14 cellular contexts compared by ENCODE assay signal in genomic region chr5:143641549-143641955, GRCh38.
DNase-seq lines count a peak whose midpoint lies in the region; ATAC-seq and TF ChIP-seq lines count a peak whose summit lies in the region.
"Had no signal": no experiment of that assay in that cellular context is flagged by ENCODE, and none has a peak within 500 bp of the region (broad histone marks: within the 10 kb centered on the region; RNA-seq: fewer than 3 reads in every experiment).

No MANE protein-coding gene starts in this region.

- H3K36me3 Mint-ChIP-seq in mesothelial cell of epicardium: no peaks in the 10 kb centered on the region
- H3K36me3 Mint-ChIP-seq: memory B cell had no signal

- peaks cover 47% of the 10 kb centered on the region for H3K4me1 Mint-ChIP-seq in mesothelial cell of epicardium
- H3K4me1 Mint-ChIP-seq: activated CD4-positive, alpha-beta T cell treated with anti-CD3 and anti-CD28 coated beads, Interleukin-2, amount 10 ng/mL, durations not matched to agents 7 days and 5 days; memory B cell had no signal

- intact Hi-C loops in left ventricle myocardium superior (cut with micrococcal nuclease): no loop called here

- no peaks in the 10 kb centered on the region for H3K9me3 Mint-ChIP-seq in mesothelial cell of epicardium
- H3K9me3 Mint-ChIP-seq: activated CD4-positive, alpha-beta T cell treated with anti-CD3 and anti-CD28 coated beads, Interleukin-2, amount 10 ng/mL, durations not matched to agents 7 days and 5 days; memory B cell had no signal

- no peak for TF ChIP-seq CTCF in mesothelial cell of epicardium (IDR thresholded peaks at IDR 0.05; ENCODE audit: unreplicated experiment)

- DNase-seq in LHCN-M2 (ENCODE audit: low read depth): peak; percentile 61
- DNase-seq in mesothelial cell of epicardium (ENCODE audit: low spot score in 2 of 2, unreplicated experiment in 2 of 2): no peak
- no peak for DNase-seq in NCI-H1092 treated with DMSO at 0.1 percent for 48 hours (lab: John Stamatoyannopoulos, UW)
- DNase-seq in NCI-H1436 (lab: John Stamatoyannopoulos, UW): no peak
- no peak for DNase-seq in left ventricle myocardium superior
- DNase-seq in HCEC 1CT: no peak
- DNase-seq: activated CD4-positive, alpha-beta T cell treated with anti-CD3 and anti-CD28 coated beads, Interleukin-2, amount 10 ng/mL, durations not matched to agents 7 days and 5 days; activated naive CD4-positive, alpha-beta T cell; dorsolateral prefrontal cortex; heart left ventricle; tibial artery had no signal

- H3K27ac Mint-ChIP-seq in mesothelial cell of epicardium: peak overlapping the region; percentile 82
- H3K27ac Mint-ChIP-seq: activated CD4-positive, alpha-beta T cell treated with anti-CD3 and anti-CD28 coated beads, Interleukin-2, amount 10 ng/mL, durations not matched to agents 7 days and 5 days; memory B cell had no signal

- no peaks in the 10 kb centered on the region for H3K27me3 Mint-ChIP-seq in mesothelial cell of epicardium (ENCODE audit: low read depth)
- H3K27me3 Mint-ChIP-seq: activated CD4-positive, alpha-beta T cell treated with anti-CD3 and anti-CD28 coated beads, Interleukin-2, amount 10 ng/mL, durations not matched to agents 7 days and 5 days; memory B cell had no signal

- H3K4me3 Mint-ChIP-seq in mesothelial cell of epicardium: no peak overlapping the region
- H3K4me3 Mint-ChIP-seq: activated CD4-positive, alpha-beta T cell treated with anti-CD3 and anti-CD28 coated beads, Interleukin-2, amount 10 ng/mL, durations not matched to agents 7 days and 5 days; memory B cell had no signal

- peak; percentile 69 for ATAC-seq in GM18909 (IDR thresholded peaks at IDR 0.05; ENCODE audit: poor library complexity, unreplicated experiment)
- peak; percentile 77 for ATAC-seq in GM21786 (IDR thresholded peaks at IDR 0.05; ENCODE audit: unreplicated experiment)
- no peak for ATAC-seq in left ventricle myocardium superior
- ATAC-seq: heart left ventricle had no signal
